ENCODE assay signal across 8 cellular contexts in the genomic region with DNA sequence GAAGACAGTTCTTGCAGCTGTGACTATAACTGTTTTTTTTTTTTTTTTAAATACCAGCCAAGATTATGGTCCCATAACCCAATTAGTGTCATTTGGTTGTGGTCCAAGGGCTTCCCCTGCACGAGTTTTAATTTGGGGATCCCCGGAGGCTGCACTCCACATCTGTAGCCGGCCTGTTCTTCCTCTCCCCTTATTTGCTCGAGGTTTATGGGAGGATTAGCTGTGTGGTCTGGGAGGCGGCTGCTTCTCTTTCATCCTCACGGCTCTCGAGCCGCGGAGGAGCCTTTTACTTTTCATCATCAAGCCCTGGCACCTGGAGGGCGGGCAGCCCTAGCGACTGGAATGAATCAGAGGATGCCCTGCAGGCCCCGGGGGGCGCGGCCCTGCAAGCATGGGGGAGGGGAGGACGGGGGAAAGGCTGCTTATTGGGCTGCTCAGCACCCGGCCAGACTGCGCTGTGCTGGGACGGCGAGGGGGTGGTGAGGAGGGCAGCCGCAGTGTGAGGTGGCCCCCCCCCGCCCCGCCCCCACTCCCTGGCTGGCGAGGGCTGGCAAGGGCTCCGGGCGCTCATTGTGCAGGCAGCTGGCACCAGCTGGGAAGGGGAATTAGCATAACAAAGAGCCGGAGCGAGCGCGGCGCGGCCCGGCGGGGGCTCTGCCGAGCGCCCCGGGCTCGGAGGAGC. TPM values are rescaled to one million over a fixed set of nuclear protein-coding genes. Genes with fewer than 3 reads are reported as not detected.
DNase-seq lines count a peak whose midpoint lies in the region; ATAC-seq and TF ChIP-seq lines count a peak whose summit lies in the region.

No MANE protein-coding gene starts in this region.

- H3K27me3 Mint-ChIP-seq in activated CD8-positive, alpha-beta T cell treated with anti-CD3 and anti-CD28 coated beads for 36 hours, result peaks cover 73% of the 10 kb centered on the region
- peaks cover 71% of the 10 kb centered on the region for H3K27me3 Mint-ChIP-seq in activated CD8-positive, alpha-beta T cell treated with anti-CD3 and anti-CD28 coated beads, Interleukin-2, amount 10 ng/mL, durations not matched to agents 7 days and 5 days (ENCODE audit: low read depth)
- H3K27me3 Mint-ChIP-seq in activated CD8-positive, alpha-beta memory T cell treated with anti-CD3 and anti-CD28 coated beads, Interleukin-2, amount 10 ng/mL, durations not matched to agents 7 days and 5 days, result peaks cover 85% of the 10 kb centered on the region

- no peak overlapping the region for H3K27ac Mint-ChIP-seq in activated CD8-positive, alpha-beta T cell treated with anti-CD3 and anti-CD28 coated beads for 36 hours
- H3K27ac Mint-ChIP-seq in activated CD8-positive, alpha-beta T cell treated with anti-CD3 and anti-CD28 coated beads, Interleukin-2, amount 10 ng/mL, durations not matched to agents 7 days and 5 days, result no peak overlapping the region
- no peak overlapping the region for H3K27ac Mint-ChIP-seq in activated CD8-positive, alpha-beta memory T cell treated with anti-CD3 and anti-CD28 coated beads, Interleukin-2, amount 10 ng/mL, durations not matched to agents 7 days and 5 days

- no peaks in the 10 kb centered on the region for H3K36me3 Mint-ChIP-seq in activated CD8-positive, alpha-beta T cell treated with anti-CD3 and anti-CD28 coated beads for 36 hours (ENCODE audit: low read depth)
- H3K36me3 Mint-ChIP-seq in activated CD8-positive, alpha-beta T cell treated with anti-CD3 and anti-CD28 coated beads, Interleukin-2, amount 10 ng/mL, durations not matched to agents 7 days and 5 days (ENCODE audit: low read depth), result no peaks in the 10 kb centered on the region
- H3K36me3 Mint-ChIP-seq in activated CD8-positive, alpha-beta memory T cell treated with anti-CD3 and anti-CD28 coated beads, Interleukin-2, amount 10 ng/mL, durations not matched to agents 7 days and 5 days, result no peaks in the 10 kb centered on the region

- H3K4me3 ChIP-seq in neuron (ENCODE audit: low read length), result peak overlapping the region; percentile 49

- intact Hi-C loops in activated CD8-positive, alpha-beta T cell treated with anti-CD3 and anti-CD28 coated beads for 36 hours (cut with micrococcal nuclease), result no loop called here

- H3K36me3 ChIP-seq in neuron (ENCODE audit: insufficient read depth, low read length), result no peaks in the 10 kb centered on the region

- H3K4me1 ChIP-seq in foreskin keratinocyte (no peaks in the 10 kb centered on the region), neuron (ENCODE audit: insufficient read depth, low read length) (peaks cover 20% of the 10 kb centered on the region)

- CTCF ChIA-PET in activated CD8-positive, alpha-beta T cell treated with anti-CD3 and anti-CD28 coated beads for 36 hours (lab: Charles Lee), result no interaction called here
- CTCF ChIA-PET in activated CD8-positive, alpha-beta T cell treated with anti-CD3 and anti-CD28 coated beads, Interleukin-2, amount 10 ng/mL, durations not matched to agents 7 days and 5 days (lab: Charles Lee), result no interaction called here
- CTCF ChIA-PET in activated CD8-positive, alpha-beta memory T cell treated with anti-CD3 and anti-CD28 coated beads, Interleukin-2, amount 10 ng/mL, durations not matched to agents 7 days and 5 days (lab: Charles Lee), result interaction anchor here (0.6 kb wide), 1 partner anchor 789 kb away, joined by 3 read pairs; no protein-coding TSS in a partner anchor

- peak; percentile 81 for ATAC-seq in activated CD8-positive, alpha-beta T cell treated with anti-CD3 and anti-CD28 coated beads for 36 hours
- no peak for ATAC-seq in activated CD8-positive, alpha-beta T cell treated with anti-CD3 and anti-CD28 coated beads, Interleukin-2, amount 10 ng/mL, durations not matched to agents 7 days and 5 days
- peak; percentile 23 for ATAC-seq in activated CD8-positive, alpha-beta memory T cell treated with anti-CD3 and anti-CD28 coated beads, Interleukin-2, amount 10 ng/mL, durations not matched to agents 7 days and 5 days
- peak; percentile 83 for ATAC-seq in foreskin keratinocyte
- ATAC-seq in GM21723 (IDR thresholded peaks at IDR 0.05; ENCODE audit: unreplicated experiment), result no peak

- H3K4me3 Mint-ChIP-seq in activated CD8-positive, alpha-beta T cell treated with anti-CD3 and anti-CD28 coated beads for 36 hours, result peak overlapping the region; percentile 43
- H3K4me3 Mint-ChIP-seq in activated CD8-positive, alpha-beta T cell treated with anti-CD3 and anti-CD28 coated beads, Interleukin-2, amount 10 ng/mL, durations not matched to agents 7 days and 5 days, result no peak overlapping the region
- H3K4me3 Mint-ChIP-seq in activated CD8-positive, alpha-beta memory T cell treated with anti-CD3 and anti-CD28 coated beads, Interleukin-2, amount 10 ng/mL, durations not matched to agents 7 days and 5 days, result no peak overlapping the region

- peaks cover 31% of the 10 kb centered on the region for H3K27me3 ChIP-seq in foreskin keratinocyte
- H3K27me3 ChIP-seq in neuron (ENCODE audit: insufficient read depth, low read length), result peaks cover 22% of the 10 kb centered on the region

- no peak for TF ChIP-seq CTCF in activated CD8-positive, alpha-beta T cell treated with anti-CD3 and anti-CD28 coated beads for 36 hours (IDR thresholded peaks at IDR 0.05)
- no peak for TF ChIP-seq CTCF in foreskin keratinocyte (conservative IDR thresholded peaks at IDR 0.05)

- POLR2A ChIA-PET in activated CD8-positive, alpha-beta T cell treated with anti-CD3 and anti-CD28 coated beads for 36 hours (lab: Charles Lee), result interaction anchor here (1.4 kb wide), 1 partner anchor 18 kb away, joined by 3 read pairs; no protein-coding TSS in a partner anchor
- POLR2A ChIA-PET in activated CD8-positive, alpha-beta T cell treated with anti-CD3 and anti-CD28 coated beads, Interleukin-2, amount 10 ng/mL, durations not matched to agents 7 days and 5 days (lab: Charles Lee), result no interaction called here

- peaks cover 30% of the 10 kb centered on the region for H3K4me1 Mint-ChIP-seq in activated CD8-positive, alpha-beta T cell treated with anti-CD3 and anti-CD28 coated beads for 36 hours (ENCODE audit: low read depth)
- H3K4me1 Mint-ChIP-seq in activated CD8-positive, alpha-beta T cell treated with anti-CD3 and anti-CD28 coated beads, Interleukin-2, amount 10 ng/mL, durations not matched to agents 7 days and 5 days (ENCODE audit: low read depth), result peaks cover 6% of the 10 kb centered on the region
- peaks cover 6% of the 10 kb centered on the region for H3K4me1 Mint-ChIP-seq in activated CD8-positive, alpha-beta memory T cell treated with anti-CD3 and anti-CD28 coated beads, Interleukin-2, amount 10 ng/mL, durations not matched to agents 7 days and 5 days

- H3K9me3 Mint-ChIP-seq in activated CD8-positive, alpha-beta T cell treated with anti-CD3 and anti-CD28 coated beads for 36 hours, result no peaks in the 10 kb centered on the region
- no peaks in the 10 kb centered on the region for H3K9me3 Mint-ChIP-seq in activated CD8-positive, alpha-beta T cell treated with anti-CD3 and anti-CD28 coated beads, Interleukin-2, amount 10 ng/mL, durations not matched to agents 7 days and 5 days (ENCODE audit: insufficient read depth)
- H3K9me3 Mint-ChIP-seq in activated CD8-positive, alpha-beta memory T cell treated with anti-CD3 and anti-CD28 coated beads, Interleukin-2, amount 10 ng/mL, durations not matched to agents 7 days and 5 days (ENCODE audit: low read depth), result no peaks in the 10 kb centered on the region

- no peak overlapping the region for H3K27ac ChIP-seq in foreskin keratinocyte

- H2AFZ ChIP-seq in neuron (ENCODE audit: low read depth, low read length), result peak overlapping the region; percentile 68

- H3K9me3 ChIP-seq in neuron (ENCODE audit: low read length), result no peaks in the 10 kb centered on the region

- DNase-seq in activated CD8-positive, alpha-beta T cell treated with anti-CD3 and anti-CD28 coated beads for 36 hours, result peak; percentile 71
- no peak for DNase-seq in activated CD8-positive, alpha-beta T cell treated with anti-CD3 and anti-CD28 coated beads, Interleukin-2, amount 10 ng/mL, durations not matched to agents 7 days and 5 days
- DNase-seq in NCI-H187 treated with DMSO at 0.1 percent for 48 hours (lab: John Stamatoyannopoulos, UW) (peak; percentile 55), foreskin keratinocyte (peak; percentile 54 to 74), foreskin melanocyte (no peak)
- DNase-seq in activated CD8-positive, alpha-beta memory T cell treated with anti-CD3 and anti-CD28 coated beads, Interleukin-2, amount 10 ng/mL, durations not matched to agents 7 days and 5 days, result no peak

RNA-seq across cellular contexts. Expression of gene SERTAD4, which starts 18.5 kb away (rescaled TPM):
- total RNA-seq in activated CD8-positive, alpha-beta T cell treated with anti-CD3 and anti-CD28 coated beads for 36 hours, result not detected
- total RNA-seq in activated CD8-positive, alpha-beta T cell treated with anti-CD3 and anti-CD28 coated beads, Interleukin-2, amount 10 ng/mL, durations not matched to agents 7 days and 5 days, result not detected
- total RNA-seq in activated CD8-positive, alpha-beta memory T cell treated with anti-CD3 and anti-CD28 coated beads, Interleukin-2, amount 10 ng/mL, durations not matched to agents 7 days and 5 days, result not detected
- total RNA-seq in foreskin keratinocyte, result 5.3 and 9.2 TPM in 2 replicates
- polyA plus RNA-seq in foreskin keratinocyte, result 2.8 and 4.7 TPM in 2 replicates

Comparison
In these comparisons a context has a peak if more than half of its experiments do, and no peak if none do; other contexts are left out.
1. ATAC-seq: peak in activated CD8-positive, alpha-beta T cell treated with anti-CD3 and anti-CD28 coated beads for 36 hours (single experiment), activated CD8-positive, alpha-beta memory T cell treated with anti-CD3 and anti-CD28 coated beads, Interleukin-2, amount 10 ng/mL, durations not matched to agents 7 days and 5 days (single experiment) and foreskin keratinocyte (single experiment); none in activated CD8-positive, alpha-beta T cell treated with anti-CD3 and anti-CD28 coated beads, Interleukin-2, amount 10 ng/mL, durations not matched to agents 7 days and 5 days (single experiment) and GM21723 (single experiment).
2. DNase-seq: peak in activated CD8-positive, alpha-beta T cell treated with anti-CD3 and anti-CD28 coated beads for 36 hours (single experiment), NCI-H187 treated with DMSO at 0.1 percent for 48 hours (single experiment) and foreskin keratinocyte (2 of 2); none in activated CD8-positive, alpha-beta T cell treated with anti-CD3 and anti-CD28 coated beads, Interleukin-2, amount 10 ng/mL, durations not matched to agents 7 days and 5 days (single experiment), activated CD8-positive, alpha-beta memory T cell treated with anti-CD3 and anti-CD28 coated beads, Interleukin-2, amount 10 ng/mL, durations not matched to agents 7 days and 5 days (single experiment) and foreskin melanocyte (single experiment).